14 cellular contexts compared by ENCODE assay signal in genomic region chr11:94866936-94867795, GRCh38.
"Had no signal": no experiment of that assay in that cellular context is flagged by ENCODE, and none has a peak within 500 bp of the region (broad histone marks: within the 10 kb centered on the region; RNA-seq: fewer than 3 reads in every experiment).

No MANE protein-coding gene starts in this region.

- H3K36me3 ChIP-seq: ovary had no signal

- DNase-seq: activated CD4-positive, CD25-positive, alpha-beta regulatory T cell; activated effector memory CD4-positive, alpha-beta T cell treated with anti-CD3 and anti-CD28 coated beads, Interleukin-2, amount 50 U/mL, for 16 hours; activated T-cell treated with anti-CD3 and anti-CD28 coated beads, Interleukin-2, amount 50 U/mL, for 1 hour; dorsolateral prefrontal cortex; glutamatergic neuron; ovary; stimulated activated CD4-positive, alpha-beta T cell treated with anti-CD3 and anti-CD28 coated beads, Interleukin-15, amount 100 ng/mL, for 24 hours; stimulated activated CD4-positive, alpha-beta T cell treated with anti-CD3 and anti-CD28 coated beads, Interleukin-4, amount 100 ng/mL, for 24 hours; stimulated activated naive CD8-positive, alpha-beta T cell treated with anti-CD3 and anti-CD28 coated beads, Interleukin-15, amount 100 ng/mL, for 72 hours; testis had no signal

- H3K9me3 ChIP-seq: ovary, testis had no signal

- H3K4me1 Mint-ChIP-seq: stimulated activated naive CD8-positive, alpha-beta T cell treated with anti-CD3 and anti-CD28 coated beads, Interleukin-15, amount 100 ng/mL, for 72 hours had no signal

- H3K4me3 ChIP-seq: dorsolateral prefrontal cortex, lung, ovary, testis had no signal

- H3K27me3 ChIP-seq: dorsolateral prefrontal cortex, ovary, testis had no signal

- H3K27ac Mint-ChIP-seq: activated naive CD8-positive, alpha-beta T cell; natural killer cell treated with Interleukin-12 subunit alpha and Interleukin-12 subunit beta and Interleukin-15 and Interleukin-18, amount 100 ng/mL, for 72 hours had no signal

- H3K27me3 Mint-ChIP-seq: activated naive CD8-positive, alpha-beta T cell; natural killer cell treated with Interleukin-12 subunit alpha and Interleukin-12 subunit beta and Interleukin-15 and Interleukin-18, amount 100 ng/mL, for 72 hours; stimulated activated naive CD8-positive, alpha-beta T cell treated with anti-CD3 and anti-CD28 coated beads, Interleukin-15, amount 100 ng/mL, for 72 hours had no signal

- H3K4me1 ChIP-seq: testis had no signal

- H3K9me3 Mint-ChIP-seq: natural killer cell treated with Interleukin-12 subunit alpha and Interleukin-12 subunit beta and Interleukin-15 and Interleukin-18, amount 100 ng/mL, for 72 hours; stimulated activated naive CD8-positive, alpha-beta T cell treated with anti-CD3 and anti-CD28 coated beads, Interleukin-15, amount 100 ng/mL, for 72 hours had no signal

- H3K36me3 Mint-ChIP-seq: activated naive CD8-positive, alpha-beta T cell; natural killer cell treated with Interleukin-12 subunit alpha and Interleukin-12 subunit beta and Interleukin-15 and Interleukin-18, amount 100 ng/mL, for 72 hours had no signal

- ATAC-seq: esophagus mucosa; stimulated activated naive CD8-positive, alpha-beta T cell treated with anti-CD3 and anti-CD28 coated beads, Interleukin-15, amount 100 ng/mL, for 72 hours had no signal

- H3K4me3 Mint-ChIP-seq: activated naive CD8-positive, alpha-beta T cell; natural killer cell treated with Interleukin-12 subunit alpha and Interleukin-12 subunit beta and Interleukin-15 and Interleukin-18, amount 100 ng/mL, for 72 hours; stimulated activated naive CD8-positive, alpha-beta T cell treated with anti-CD3 and anti-CD28 coated beads, Interleukin-15, amount 100 ng/mL, for 72 hours had no signal

- H3K27ac ChIP-seq: dorsolateral prefrontal cortex, ovary, testis had no signal
